Comparison of ENCODE assay signal across 10 cellular contexts in the genomic region with DNA sequence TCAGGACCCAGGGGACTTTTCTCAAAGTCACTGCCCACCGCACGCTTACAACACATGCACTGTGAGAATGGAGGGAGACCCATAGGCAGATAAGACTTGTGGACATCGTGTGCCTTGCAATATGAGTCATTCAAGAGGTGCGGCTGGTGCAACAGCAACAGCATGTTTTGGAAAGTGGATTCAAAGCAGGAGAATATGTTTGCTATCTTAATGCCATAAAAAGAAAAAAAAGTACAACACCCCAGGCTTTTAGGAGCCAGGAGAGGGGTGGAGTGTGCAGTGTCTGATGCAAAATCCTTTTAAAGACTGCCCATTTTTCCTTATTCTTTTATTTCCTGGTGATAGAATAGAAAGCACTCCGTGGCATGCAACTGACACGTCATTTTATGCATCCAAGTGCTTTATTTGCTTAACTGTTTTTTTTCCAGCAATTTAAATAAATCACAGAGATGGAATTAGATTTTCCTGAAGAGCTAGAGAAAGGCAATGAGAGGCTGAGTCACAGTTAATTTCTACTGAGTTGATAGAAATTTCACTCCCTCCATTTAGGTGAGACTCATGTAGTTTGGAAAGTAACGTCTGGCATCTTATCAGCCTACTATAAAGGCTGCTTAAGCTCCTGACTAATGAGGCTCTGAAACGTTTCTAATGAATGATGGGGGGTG.
DNase-seq lines count a peak whose midpoint lies in the region; ATAC-seq and TF ChIP-seq lines count a peak whose summit lies in the region.
"Had no signal": no experiment of that assay in that cellular context is flagged by ENCODE, and none has a peak within 500 bp of the region (broad histone marks: within the 10 kb centered on the region; RNA-seq: fewer than 3 reads in every experiment).

No MANE protein-coding gene starts in this region.

- H3K4me3 ChIP-seq in dorsolateral prefrontal cortex, result peak overlapping the region in 35 of 59 donors; percentile 5 to 47 (median 20)
- H3K4me3 ChIP-seq: esophagus muscularis mucosa had no signal

- intact Hi-C loops in dorsolateral prefrontal cortex (cut with DNase I), result no loop called here

- DNase-seq in GM03348 (ENCODE audit: low spot score) (peak; percentile 18), NCI-H524 treated with DMSO at 0.1 percent for 48 hours (lab: John Stamatoyannopoulos, UW) (peak; percentile 37), dorsolateral prefrontal cortex (no peak), renal cortical epithelial cell (ENCODE audit: low read depth) (peak; percentile 71), NCI-H1092 treated with DMSO at 0.1 percent for 48 hours (lab: John Stamatoyannopoulos, UW) (no peak)
- DNase-seq in activated CD4-positive, alpha-beta T cell treated with anti-CD3 and anti-CD28 coated beads for 4 hours, result no peak
- DNase-seq: activated CD4-positive, alpha-beta T cell treated with anti-CD3 and anti-CD28 coated beads for 36 hours had no signal

- no peak for TF ChIP-seq CTCF in dorsolateral prefrontal cortex (IDR thresholded peaks at IDR 0.05 in 54 of 56, conservative IDR thresholded peaks at IDR 0.05 in 2 of 56; ENCODE audit: low read depth in 1 of 56, partially characterized antibody in 56 of 56)

- peaks cover 0 to 4% (median 0%) of the 10 kb centered on the region in 45 donors for H3K27me3 ChIP-seq in dorsolateral prefrontal cortex
- H3K27me3 ChIP-seq: esophagus muscularis mucosa had no signal

- no peak for ATAC-seq in HG03354 (IDR thresholded peaks at IDR 0.05; ENCODE audit: poor library complexity, severe bottlenecking, unreplicated experiment)
- ATAC-seq: activated CD4-positive, alpha-beta T cell treated with anti-CD3 and anti-CD28 coated beads for 36 hours had no signal

- H3K27ac ChIP-seq in dorsolateral prefrontal cortex, result peak overlapping the region in 22 of 59 donors; percentile 3 to 69 (median 24)
- H3K27ac ChIP-seq: esophagus muscularis mucosa, KMS-11 had no signal

Comparison
In these comparisons a context has a peak if more than half of its experiments do, and no peak if none do; other contexts are left out.
1. DNase-seq: peak in GM03348 (single experiment), NCI-H524 treated with DMSO at 0.1 percent for 48 hours (single experiment) and renal cortical epithelial cell (single experiment); none in dorsolateral prefrontal cortex (0 of 10), activated CD4-positive, alpha-beta T cell treated with anti-CD3 and anti-CD28 coated beads for 4 hours (0 of 2) and NCI-H1092 treated with DMSO at 0.1 percent for 48 hours (single experiment).